In the genomic region with DNA sequence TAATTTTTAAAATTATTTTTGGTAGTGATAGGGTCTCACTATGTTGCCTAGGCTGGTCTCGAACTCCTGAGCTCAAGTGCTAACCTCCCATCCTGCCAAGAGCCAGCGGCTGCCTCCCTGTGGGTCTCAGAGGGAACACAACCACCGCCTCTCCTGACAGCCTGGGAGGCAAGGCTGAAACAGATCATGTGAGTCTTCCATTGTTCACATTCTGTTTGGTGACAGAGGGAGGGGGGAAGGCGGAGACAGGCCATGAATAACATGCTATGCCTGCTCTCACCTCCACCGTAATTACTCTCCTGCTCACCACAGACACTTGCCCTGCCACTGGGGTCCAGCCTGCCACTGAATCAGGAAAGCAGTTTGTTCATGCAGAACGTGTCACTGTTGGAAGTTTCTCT, we compare ENCODE assay signal across 8 cellular contexts.
A peak's percentile ranks its signal among the peaks of the same experiment; 100 is the strongest.
DNase-seq lines count a peak whose midpoint lies in the region; ATAC-seq and TF ChIP-seq lines count a peak whose summit lies in the region.

No MANE protein-coding gene starts in this region.

- peaks cover 13% of the 10 kb centered on the region for H3K4me1 Mint-ChIP-seq in progenitor cell of endocrine pancreas (ENCODE audit: low read depth)

- no peak overlapping the region for H3K4me3 Mint-ChIP-seq in progenitor cell of endocrine pancreas (ENCODE audit: low read depth)

- ATAC-seq in GM21528 (IDR thresholded peaks at IDR 0.05; ENCODE audit: low FRiP score, unreplicated experiment): no peak
- ATAC-seq in HG02588 (IDR thresholded peaks at IDR 0.05; ENCODE audit: unreplicated experiment): no peak

- peak; percentile 30 for DNase-seq in HT-29 (ENCODE audit: low spot score)
- DNase-seq in OCI-M1 (lab: John Stamatoyannopoulos, UW): peak; percentile 48
- peak in 40 of 42 donors; percentile 26 to 83 (median 58) for DNase-seq in head of caudate nucleus
- peak; percentile 35 for DNase-seq in progenitor cell of endocrine pancreas (ENCODE audit: low spot score, unreplicated experiment)
- no peak for DNase-seq in SKM-1 treated with dmso at 0.1 percent for 144 hours (lab: John Stamatoyannopoulos, UW; ENCODE audit: unreplicated experiment)
- DNase-seq in HuH-7.5 (ENCODE audit: low spot score): no peak

- peak; percentile 45 for TF ChIP-seq CTCF in progenitor cell of endocrine pancreas (IDR thresholded peaks at IDR 0.05; ENCODE audit: unreplicated experiment)

- H3K27ac Mint-ChIP-seq in progenitor cell of endocrine pancreas: no peak overlapping the region

- no peaks in the 10 kb centered on the region for H3K9me3 Mint-ChIP-seq in progenitor cell of endocrine pancreas (ENCODE audit: low read depth)

- H3K36me3 Mint-ChIP-seq in progenitor cell of endocrine pancreas (ENCODE audit: insufficient read depth): no peaks in the 10 kb centered on the region

- intact Hi-C loops in head of caudate nucleus (cut with DNase I): no loop called here

- peaks cover 17% of the 10 kb centered on the region for H3K27me3 Mint-ChIP-seq in progenitor cell of endocrine pancreas

Comparison
In these comparisons a context has a peak if more than half of its experiments do, and no peak if none do; other contexts are left out.
1. DNase-seq: peak in HT-29 (single experiment), OCI-M1 (single experiment), head of caudate nucleus (40 of 42) and progenitor cell of endocrine pancreas (single experiment); none in SKM-1 treated with dmso at 0.1 percent for 144 hours (single experiment) and HuH-7.5 (single experiment).